In the genomic region with DNA sequence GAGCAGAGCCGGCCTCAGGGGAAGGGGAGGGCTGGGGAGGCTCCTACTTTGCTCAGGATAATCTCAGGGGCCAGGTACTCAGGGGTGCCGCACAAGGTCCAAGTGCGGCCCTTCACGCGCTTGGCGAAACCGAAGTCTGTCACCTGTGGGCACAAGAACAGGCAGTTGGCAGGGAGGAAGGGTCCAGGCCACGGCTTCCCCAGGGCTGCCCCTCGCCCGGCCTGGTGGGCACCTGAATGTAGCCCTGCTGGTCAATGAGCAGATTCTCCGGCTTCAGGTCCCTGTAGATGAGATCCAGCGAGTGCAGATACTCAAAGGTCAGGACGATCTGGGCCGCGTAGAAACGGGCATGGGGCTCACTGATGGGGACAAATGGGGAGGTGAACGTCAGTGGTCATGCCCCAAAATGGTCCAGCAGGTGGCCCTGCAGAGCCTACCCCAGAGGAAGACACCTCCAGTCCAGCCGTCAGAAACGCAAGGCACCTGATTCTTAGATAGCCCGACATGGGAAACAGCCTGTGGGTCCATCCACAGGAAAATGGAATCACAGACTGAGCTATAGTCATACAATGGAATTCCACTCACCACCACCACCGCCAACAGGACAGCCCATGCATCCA, we compare ENCODE assay signal across 1 cellular context.
TF ChIP-seq lines count a peak whose summit lies in the region.

No MANE protein-coding gene starts in this region.

TF ChIP-seq in SK-N-SH, 30 proteins besides CTCF, POLR2A, EP300 and RAD21:
- TF ChIP-seq, protein P1, sequence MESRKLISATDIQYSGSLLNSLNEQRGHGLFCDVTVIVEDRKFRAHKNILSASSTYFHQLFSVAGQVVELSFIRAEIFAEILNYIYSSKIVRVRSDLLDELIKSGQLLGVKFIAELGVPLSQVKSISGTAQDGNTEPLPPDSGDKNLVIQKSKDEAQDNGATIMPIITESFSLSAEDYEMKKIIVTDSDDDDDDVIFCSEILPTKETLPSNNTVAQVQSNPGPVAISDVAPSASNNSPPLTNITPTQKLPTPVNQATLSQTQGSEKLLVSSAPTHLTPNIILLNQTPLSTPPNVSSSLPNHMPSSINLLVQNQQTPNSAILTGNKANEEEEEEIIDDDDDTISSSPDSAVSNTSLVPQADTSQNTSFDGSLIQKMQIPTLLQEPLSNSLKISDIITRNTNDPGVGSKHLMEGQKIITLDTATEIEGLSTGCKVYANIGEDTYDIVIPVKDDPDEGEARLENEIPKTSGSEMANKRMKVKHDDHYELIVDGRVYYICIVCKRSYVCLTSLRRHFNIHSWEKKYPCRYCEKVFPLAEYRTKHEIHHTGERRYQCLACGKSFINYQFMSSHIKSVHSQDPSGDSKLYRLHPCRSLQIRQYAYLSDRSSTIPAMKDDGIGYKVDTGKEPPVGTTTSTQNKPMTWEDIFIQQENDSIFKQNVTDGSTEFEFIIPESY (IDR thresholded peaks at IDR 0.05; ENCODE audit: borderline replicate concordance, low read depth) = no peak
- peak; percentile 19; the same call in 1 of the 2 replicates for TF ChIP-seq SMC3 (IDR thresholded peaks at IDR 0.05; ENCODE audit: low read depth, low read length)
